ENCODE assay signal across 8 cellular contexts in the genomic region with DNA sequence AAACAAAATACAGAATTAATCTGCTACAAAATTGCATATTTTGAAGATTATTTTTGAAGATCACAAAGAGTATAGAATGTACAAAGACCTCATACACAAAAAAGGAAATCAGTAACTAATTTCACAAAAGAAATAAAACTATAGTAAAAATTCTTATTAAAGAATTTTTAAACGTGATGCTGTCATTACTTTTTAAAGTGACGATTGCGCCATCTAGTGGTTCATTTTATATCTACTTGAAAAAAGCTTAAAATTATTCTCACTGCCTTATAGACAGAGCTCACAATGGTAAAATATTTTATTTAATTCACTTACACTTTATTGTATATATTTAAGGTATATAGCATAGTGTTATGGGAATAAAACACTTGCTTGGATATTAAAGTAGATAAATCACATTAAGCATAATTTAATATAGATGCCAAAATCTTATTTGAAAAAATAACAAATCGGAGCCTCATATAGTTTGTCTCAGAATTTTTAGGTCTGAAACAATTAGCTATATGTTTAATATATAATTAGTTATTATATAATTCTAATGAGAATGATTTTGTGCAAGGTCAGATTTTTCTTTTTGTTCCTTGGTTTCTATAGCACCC.
DNase-seq lines count a peak whose midpoint lies in the region; ATAC-seq and TF ChIP-seq lines count a peak whose summit lies in the region.

No MANE protein-coding gene starts in this region.

- TF ChIP-seq POLR2A in right lobe of liver (IDR thresholded peaks at IDR 0.05) = no peak

- intact Hi-C loops in right lobe of liver (cut with DNase I) = loop anchor here in 1 of 2 donors (10.0 kb wide), 1 partner anchor 170 kb away; no protein-coding TSS in a partner anchor

- H3K27ac ChIP-seq in 22Rv1 = no peak overlapping the region
- no peak overlapping the region for H3K27ac ChIP-seq in right lobe of liver

- no peaks in the 10 kb centered on the region for H3K4me1 ChIP-seq in right lobe of liver

- no peak overlapping the region for H3K4me3 ChIP-seq in astrocyte of the spinal cord (ENCODE audit: low read depth, low read length)
- H3K4me3 ChIP-seq in right lobe of liver = no peak overlapping the region

- no peaks in the 10 kb centered on the region for H3K36me3 ChIP-seq in right lobe of liver

- H3K27me3 ChIP-seq in right lobe of liver = no peaks in the 10 kb centered on the region

- TF ChIP-seq CTCF in 22Rv1 (IDR thresholded peaks at IDR 0.05) (peak; percentile 73), GM12872 (IDR thresholded peaks at IDR 0.05; ENCODE audit: insufficient read depth, low read depth, low read length) (peak; percentile 23; the same call in 1 of the 3 replicates), astrocyte of the spinal cord (IDR thresholded peaks at IDR 0.05; ENCODE audit: low read depth, low read length) (peak; percentile 16), right lobe of liver (IDR thresholded peaks at IDR 0.05) (peak; percentile 60 to 72 (median 66))

- WGBS in right lobe of liver (ENCODE audit: insufficient coverage, low coverage, low lambda C conversion rate, missing lambda C conversion rate) = 25% methylated on average over 4 of the region's 4 CpGs

- H3K4me3 Mint-ChIP-seq in stimulated activated effector memory CD8-positive, alpha-beta T cell treated with anti-CD3 and anti-CD28 coated beads, Interleukin-12 subunit alpha, Interleukin-12 subunit beta, amount 100 ng/mL, for 72 hours = no peak overlapping the region

- no peaks in the 10 kb centered on the region for H3K9me3 ChIP-seq in right lobe of liver

- H3K27ac Mint-ChIP-seq in stimulated activated effector memory CD8-positive, alpha-beta T cell treated with anti-CD3 and anti-CD28 coated beads, Interleukin-12 subunit alpha, Interleukin-12 subunit beta, amount 100 ng/mL, for 72 hours = no peak overlapping the region

- H3K4me1 Mint-ChIP-seq in stimulated activated effector memory CD8-positive, alpha-beta T cell treated with anti-CD3 and anti-CD28 coated beads, Interleukin-12 subunit alpha, Interleukin-12 subunit beta, amount 100 ng/mL, for 72 hours = no peaks in the 10 kb centered on the region

- peak in 3 of 4 donors; percentile 59 to 70 (median 65) for ATAC-seq in right lobe of liver
- ATAC-seq in HG03280 (IDR thresholded peaks at IDR 0.05; ENCODE audit: unreplicated experiment) = no peak
- ATAC-seq in stimulated activated effector memory CD8-positive, alpha-beta T cell treated with anti-CD3 and anti-CD28 coated beads, Interleukin-12 subunit alpha, Interleukin-12 subunit beta, amount 100 ng/mL, for 72 hours = no peak

- DNase-seq in NCI-H2107 (lab: John Stamatoyannopoulos, UW) (peak; percentile 32), astrocyte of the spinal cord (ENCODE audit: low read depth, low spot score) (peak; percentile 66), right lobe of liver (no peak)
- no peak for DNase-seq in stimulated activated CD4-positive, alpha-beta T cell treated with anti-CD3 and anti-CD28 coated beads, Interleukin-12 subunit alpha, Interleukin-12 subunit beta, amount 100 ng/mL, for 4 hours
- no peak for DNase-seq in stimulated activated effector memory CD8-positive, alpha-beta T cell treated with anti-CD3 and anti-CD28 coated beads, Interleukin-12 subunit alpha, Interleukin-12 subunit beta, amount 100 ng/mL, for 72 hours (ENCODE audit: low spot score in 2 of 2)

- no peaks in the 10 kb centered on the region for H3K36me3 Mint-ChIP-seq in stimulated activated effector memory CD8-positive, alpha-beta T cell treated with anti-CD3 and anti-CD28 coated beads, Interleukin-12 subunit alpha, Interleukin-12 subunit beta, amount 100 ng/mL, for 72 hours

- in situ Hi-C loops in astrocyte of the spinal cord (cut with HindIII; ENCODE audit: low sequenced_read_pairs) = no loop called here

- H3K9me3 Mint-ChIP-seq in stimulated activated effector memory CD8-positive, alpha-beta T cell treated with anti-CD3 and anti-CD28 coated beads, Interleukin-12 subunit alpha, Interleukin-12 subunit beta, amount 100 ng/mL, for 72 hours = no peaks in the 10 kb centered on the region

Comparison
In these comparisons a context has a peak if more than half of its experiments do, and no peak if none do; other contexts are left out.
1. CTCF ChIP-seq: peak in every context shown above with its lines; median percentile 73 in 22Rv1; 66 in right lobe of liver; 23 in GM12872; 16 in astrocyte of the spinal cord.
2. DNase-seq: peak in NCI-H2107 (single experiment) and astrocyte of the spinal cord (single experiment); none in right lobe of liver (0 of 3), stimulated activated CD4-positive, alpha-beta T cell treated with anti-CD3 and anti-CD28 coated beads, Interleukin-12 subunit alpha, Interleukin-12 subunit beta, amount 100 ng/mL, for 4 hours (single experiment) and stimulated activated effector memory CD8-positive, alpha-beta T cell treated with anti-CD3 and anti-CD28 coated beads, Interleukin-12 subunit alpha, Interleukin-12 subunit beta, amount 100 ng/mL, for 72 hours (0 of 2).
3. ATAC-seq: peak in right lobe of liver (3 of 4); none in HG03280 (single experiment) and stimulated activated effector memory CD8-positive, alpha-beta T cell treated with anti-CD3 and anti-CD28 coated beads, Interleukin-12 subunit alpha, Interleukin-12 subunit beta, amount 100 ng/mL, for 72 hours (single experiment).